In the genomic region with DNA sequence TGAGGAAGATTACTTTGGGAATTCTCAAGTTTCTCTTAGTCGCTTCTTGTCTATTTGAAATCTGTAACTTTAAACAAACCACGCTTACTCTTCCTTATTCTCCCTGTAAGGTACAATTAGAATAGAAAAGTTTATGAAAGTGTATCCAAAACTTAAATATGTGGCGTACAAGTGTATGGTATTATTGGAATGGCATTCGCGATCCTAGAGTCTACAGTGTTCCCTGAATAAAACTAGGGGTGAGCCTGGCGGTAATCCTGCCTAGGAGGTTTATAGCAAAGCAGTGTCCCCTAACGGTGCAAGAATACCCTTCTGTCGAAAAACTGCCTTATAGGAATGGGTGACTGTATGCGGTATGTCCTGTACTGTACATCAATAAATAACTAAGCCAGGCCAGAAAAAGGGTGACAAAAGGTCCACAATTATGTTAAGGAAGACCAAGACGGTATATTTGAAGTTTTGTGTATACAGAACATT, we compare ENCODE assay signal across 8 cellular contexts. TPM values are rescaled to one million over a fixed set of nuclear protein-coding genes. Genes with fewer than 3 reads are reported as not detected.
DNase-seq lines count a peak whose midpoint lies in the region; ATAC-seq and TF ChIP-seq lines count a peak whose summit lies in the region.

No MANE protein-coding gene starts in this region.

- H3K4me1 Mint-ChIP-seq in T-helper 1 cell treated with Interleukin-12 subunit alpha and Interleukin-12 subunit beta and Interleukin-4 antibody, amounts not matched to agents 30 μg/mL and 1 μg/mL, for 36 hours (ENCODE audit: low read depth): peaks cover 36% of the 10 kb centered on the region
- H3K4me1 Mint-ChIP-seq in T-helper 17 cell (peaks cover 32% of the 10 kb centered on the region), glutamatergic neuron (ENCODE audit: low read depth, unreplicated experiment) (peaks cover 8% of the 10 kb centered on the region)
- peaks cover 44% of the 10 kb centered on the region for H3K4me1 Mint-ChIP-seq in stimulated activated memory B cell treated with anti-CD40 and anti-IgM and Interleukin-4, amounts not matched to agents 10 μg/mL and 1 μg/mL and 100 μg/mL, for 72 hours

- H3K4me3 Mint-ChIP-seq in T-helper 1 cell treated with Interleukin-12 subunit alpha and Interleukin-12 subunit beta and Interleukin-4 antibody, amounts not matched to agents 30 μg/mL and 1 μg/mL, for 36 hours: peak overlapping the region; percentile 95
- H3K4me3 Mint-ChIP-seq in T-helper 17 cell (peak overlapping the region; percentile 97), glutamatergic neuron (ENCODE audit: unreplicated experiment) (peak overlapping the region; percentile 98)
- peak overlapping the region; percentile 94 for H3K4me3 Mint-ChIP-seq in stimulated activated memory B cell treated with anti-CD40 and anti-IgM and Interleukin-4, amounts not matched to agents 10 μg/mL and 1 μg/mL and 100 μg/mL, for 72 hours

- H3K9me3 Mint-ChIP-seq in T-helper 1 cell treated with Interleukin-12 subunit alpha and Interleukin-12 subunit beta and Interleukin-4 antibody, amounts not matched to agents 30 μg/mL and 1 μg/mL, for 36 hours: no peaks in the 10 kb centered on the region
- H3K9me3 Mint-ChIP-seq in glutamatergic neuron (ENCODE audit: unreplicated experiment): peaks cover 4% of the 10 kb centered on the region
- H3K9me3 Mint-ChIP-seq in stimulated activated memory B cell treated with anti-CD40 and anti-IgM and Interleukin-4, amounts not matched to agents 10 μg/mL and 1 μg/mL and 100 μg/mL, for 72 hours: no peaks in the 10 kb centered on the region

- H3K27ac Mint-ChIP-seq in T-helper 1 cell treated with Interleukin-12 subunit alpha and Interleukin-12 subunit beta and Interleukin-4 antibody, amounts not matched to agents 30 μg/mL and 1 μg/mL, for 36 hours: peak overlapping the region; percentile 95
- H3K27ac Mint-ChIP-seq in T-helper 17 cell (peak overlapping the region; percentile 96), glutamatergic neuron (ENCODE audit: unreplicated experiment) (no peak overlapping the region)
- peak overlapping the region; percentile 96 for H3K27ac Mint-ChIP-seq in stimulated activated memory B cell treated with anti-CD40 and anti-IgM and Interleukin-4, amounts not matched to agents 10 μg/mL and 1 μg/mL and 100 μg/mL, for 72 hours

- no peaks in the 10 kb centered on the region for H3K27me3 Mint-ChIP-seq in T-helper 1 cell treated with Interleukin-12 subunit alpha and Interleukin-12 subunit beta and Interleukin-4 antibody, amounts not matched to agents 30 μg/mL and 1 μg/mL, for 36 hours (ENCODE audit: low read depth)
- H3K27me3 Mint-ChIP-seq in T-helper 17 cell (no peaks in the 10 kb centered on the region), glutamatergic neuron (ENCODE audit: unreplicated experiment) (peaks cover 3% of the 10 kb centered on the region)
- no peaks in the 10 kb centered on the region for H3K27me3 Mint-ChIP-seq in stimulated activated memory B cell treated with anti-CD40 and anti-IgM and Interleukin-4, amounts not matched to agents 10 μg/mL and 1 μg/mL and 100 μg/mL, for 72 hours

- TF ChIP-seq CTCF in glutamatergic neuron (IDR thresholded peaks at IDR 0.05; ENCODE audit: partially characterized antibody, unreplicated experiment): no peak

- ATAC-seq in T-helper 17 cell (peak; percentile 12), HG02759 (IDR thresholded peaks at IDR 0.05; ENCODE audit: unreplicated experiment) (no peak)
- ATAC-seq in stimulated activated memory B cell treated with anti-CD40 and anti-IgM and Interleukin-4, amounts not matched to agents 10 μg/mL and 1 μg/mL and 100 μg/mL, for 72 hours: no peak

- DNase-seq in T-helper 1 cell: no peak
- no peak for DNase-seq in T-helper 17 cell
- no peak for DNase-seq in glutamatergic neuron
- no peak for DNase-seq in inferior parietal cortex (ENCODE audit: extremely low spot score)
- DNase-seq in iPS-NIHi11 (ENCODE audit: low spot score): no peak

- H3K9me3 ChIP-seq in T-helper 17 cell (ENCODE audit: control insufficient read depth, low read length, poor library complexity, severe bottlenecking): no peaks in the 10 kb centered on the region

- H3K36me3 Mint-ChIP-seq in T-helper 1 cell treated with Interleukin-12 subunit alpha and Interleukin-12 subunit beta and Interleukin-4 antibody, amounts not matched to agents 30 μg/mL and 1 μg/mL, for 36 hours (ENCODE audit: low read depth): peaks cover 5% of the 10 kb centered on the region
- peaks cover 2% of the 10 kb centered on the region for H3K36me3 Mint-ChIP-seq in T-helper 17 cell (ENCODE audit: low read depth)
- H3K36me3 Mint-ChIP-seq in glutamatergic neuron (ENCODE audit: unreplicated experiment): no peaks in the 10 kb centered on the region
- H3K36me3 Mint-ChIP-seq in stimulated activated memory B cell treated with anti-CD40 and anti-IgM and Interleukin-4, amounts not matched to agents 10 μg/mL and 1 μg/mL and 100 μg/mL, for 72 hours: no peaks in the 10 kb centered on the region

RNA-seq across cellular contexts. Expression of gene TASOR2, which starts 1.2 kb away (rescaled TPM):
- total RNA-seq in T-helper 17 cell: 10 to 100 TPM; 50.6 to 63.6 TPM
- total RNA-seq in glutamatergic neuron (ENCODE audit: unreplicated experiment): 57.2 TPM

RNA-seq across cellular contexts. Expression of gene ASB13, which starts 19.4 kb away (rescaled TPM):
- 10 to 100 TPM in 1 of 2 donors, 1 to 10 TPM in 1; 6.0 to 11.6 TPM for total RNA-seq in T-helper 17 cell
- total RNA-seq in glutamatergic neuron (ENCODE audit: unreplicated experiment): 13.9 TPM
